12 cellular contexts compared by ENCODE assay signal in the genomic region with DNA sequence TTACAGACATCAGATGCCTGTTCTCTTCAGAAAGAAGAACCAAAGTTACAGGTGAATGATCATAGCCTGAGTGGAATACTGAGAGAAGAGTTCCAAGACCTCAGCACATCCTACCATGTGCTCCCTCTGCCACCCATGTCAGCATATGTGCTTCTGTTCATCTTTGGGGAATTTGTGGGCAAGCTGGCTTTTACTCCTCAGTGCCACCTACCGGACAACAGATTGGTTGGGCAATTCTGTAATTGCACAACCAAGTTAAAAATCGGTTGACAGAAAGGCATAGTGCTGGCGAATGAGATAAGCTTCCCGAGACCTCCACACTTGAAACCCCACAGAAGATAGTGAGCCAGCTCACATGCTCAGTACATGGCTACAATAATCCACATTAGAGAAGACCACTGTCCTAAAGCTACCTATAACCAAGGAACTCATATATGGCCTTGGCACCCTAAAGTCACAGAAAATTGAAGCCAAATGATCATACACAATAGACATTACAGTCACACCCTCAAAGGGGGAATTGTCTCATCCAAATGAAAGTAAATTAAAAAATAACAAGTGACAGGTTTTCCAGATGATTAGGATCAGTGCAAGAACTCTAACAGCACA.
DNase-seq lines count a peak whose midpoint lies in the region; ATAC-seq and TF ChIP-seq lines count a peak whose summit lies in the region.
"Had no signal": no experiment of that assay in that cellular context is flagged by ENCODE, and none has a peak within 500 bp of the region (broad histone marks: within the 10 kb centered on the region; RNA-seq: fewer than 3 reads in every experiment).

No MANE protein-coding gene starts in this region.

- H3K36me3 Mint-ChIP-seq in T-helper 17 cell (ENCODE audit: low read depth), result no peaks in the 10 kb centered on the region

- H2AFZ ChIP-seq in Karpas-422 (ENCODE audit: low read length), result no peak overlapping the region

- no peak overlapping the region for H3K27ac ChIP-seq in Karpas-422 (ENCODE audit: low read length)
- no peak overlapping the region for H3K27ac ChIP-seq in adrenal gland
- no peak overlapping the region for H3K27ac ChIP-seq in liver (ENCODE audit: low read depth in 1 of 2, low read length in 2 of 2)
- H3K27ac ChIP-seq: colonic mucosa had no signal

- H3K27ac Mint-ChIP-seq in T-helper 17 cell, result no peak overlapping the region
- H3K27ac Mint-ChIP-seq: HFFc6; stimulated activated naive CD8-positive, alpha-beta T cell treated with anti-CD3 and anti-CD28 coated beads, Interleukin-15, amount 100 ng/mL, for 72 hours had no signal

- no peaks in the 10 kb centered on the region for H3K4me1 Mint-ChIP-seq in T-helper 17 cell
- H3K4me1 Mint-ChIP-seq: stimulated activated naive CD8-positive, alpha-beta T cell treated with anti-CD3 and anti-CD28 coated beads, Interleukin-15, amount 100 ng/mL, for 72 hours had no signal

- no peaks in the 10 kb centered on the region for H3K27me3 ChIP-seq in Karpas-422 (ENCODE audit: low read length)
- H3K27me3 ChIP-seq in adrenal gland, result no peaks in the 10 kb centered on the region
- no peaks in the 10 kb centered on the region for H3K27me3 ChIP-seq in liver (ENCODE audit: control insufficient read depth in 4 of 4, insufficient read depth in 4 of 4, low read length in 3 of 4)
- H3K27me3 ChIP-seq: colonic mucosa had no signal

- H3K9me3 ChIP-seq in Karpas-422 (ENCODE audit: low read length) (peaks cover 35% of the 10 kb centered on the region), adrenal gland (replicated peaks in 1 of 3) (no peaks in the 10 kb centered on the region), liver (ENCODE audit: control insufficient read depth in 4 of 4, low read length in 3 of 4) (no peaks in the 10 kb centered on the region), T-helper 17 cell (ENCODE audit: control insufficient read depth, low read length, poor library complexity, severe bottlenecking) (peaks cover 4% of the 10 kb centered on the region)
- H3K9me3 ChIP-seq: colonic mucosa had no signal

- H4K20me1 ChIP-seq in Karpas-422 (ENCODE audit: insufficient read depth, low read depth, low read length), result no peaks in the 10 kb centered on the region

- intact Hi-C loops in adrenal gland (cut with DNase I), result no loop called here

- ATAC-seq in GM21390 (IDR thresholded peaks at IDR 0.05; ENCODE audit: unreplicated experiment) (no peak), HG03442 (IDR thresholded peaks at IDR 0.05; ENCODE audit: unreplicated experiment) (no peak), T-helper 17 cell (no peak)
- ATAC-seq: stimulated activated naive CD8-positive, alpha-beta T cell treated with anti-CD3 and anti-CD28 coated beads, Interleukin-15, amount 100 ng/mL, for 72 hours had no signal

- H3K9ac ChIP-seq in Karpas-422 (ENCODE audit: low read length), result no peak overlapping the region
- no peak overlapping the region for H3K9ac ChIP-seq in liver (ENCODE audit: low read depth in 1 of 2, low read length in 2 of 2)

- H3K4me2 ChIP-seq in Karpas-422 (ENCODE audit: low read depth, low read length, poor library complexity, severe bottlenecking), result no peak overlapping the region

- H3K27me3 Mint-ChIP-seq in T-helper 17 cell, result no peaks in the 10 kb centered on the region
- H3K27me3 Mint-ChIP-seq: stimulated activated naive CD8-positive, alpha-beta T cell treated with anti-CD3 and anti-CD28 coated beads, Interleukin-15, amount 100 ng/mL, for 72 hours had no signal

- no peak overlapping the region for H3K4me3 Mint-ChIP-seq in T-helper 17 cell
- H3K4me3 Mint-ChIP-seq: HFFc6; stimulated activated naive CD8-positive, alpha-beta T cell treated with anti-CD3 and anti-CD28 coated beads, Interleukin-15, amount 100 ng/mL, for 72 hours had no signal

- H3K36me3 ChIP-seq in Karpas-422 (ENCODE audit: insufficient read depth, low read length), result no peaks in the 10 kb centered on the region
- H3K36me3 ChIP-seq in adrenal gland (replicated peaks in 1 of 2), result no peaks in the 10 kb centered on the region
- no peaks in the 10 kb centered on the region for H3K36me3 ChIP-seq in liver (ENCODE audit: control insufficient read depth in 4 of 4, insufficient read depth in 3 of 4, low read depth in 1 of 4, low read length in 3 of 4)
- H3K36me3 ChIP-seq: colonic mucosa had no signal

- DNase-seq in GM12865 (ENCODE audit: low read depth) (peak; percentile 36), Karpas-422 (peak; percentile 62), adrenal gland (peak in 2 of 7 donors; percentile 6 to 24), T-helper 17 cell (no peak)
- no peak for DNase-seq in activated CD4-positive, CD25-positive, alpha-beta regulatory T cell (lab: John Stamatoyannopoulos, UW)
- DNase-seq: colonic mucosa; COR-L47; HFFc6; stimulated activated naive CD8-positive, alpha-beta T cell treated with anti-CD3 and anti-CD28 coated beads, Interleukin-15, amount 100 ng/mL, for 72 hours had no signal

- no peaks in the 10 kb centered on the region for H3K79me2 ChIP-seq in Karpas-422 (ENCODE audit: low read length)

- no peaks in the 10 kb centered on the region for H3K4me1 ChIP-seq in Karpas-422 (ENCODE audit: low read length)
- H3K4me1 ChIP-seq in adrenal gland (replicated peaks in 1 of 2), result no peaks in the 10 kb centered on the region
- H3K4me1 ChIP-seq in liver (ENCODE audit: control insufficient read depth in 4 of 4, insufficient read depth in 4 of 4, low read length in 3 of 4), result no peaks in the 10 kb centered on the region
- H3K4me1 ChIP-seq: colonic mucosa had no signal

- H3K4me3 ChIP-seq in GM12865 (ENCODE audit: low read depth, low read length), result no peak overlapping the region
- no peak overlapping the region for H3K4me3 ChIP-seq in Karpas-422 (ENCODE audit: low read length)
- H3K4me3 ChIP-seq in adrenal gland, result no peak overlapping the region
- no peak overlapping the region for H3K4me3 ChIP-seq in liver (ENCODE audit: low read depth in 1 of 3, low read length in 3 of 3)
- H3K4me3 ChIP-seq: colonic mucosa had no signal

- 67 to 84% (median 75%) methylated on average over 4 of the region's 4 CpGs for WGBS in adrenal gland, 4 donors
- WGBS in liver, result 34% methylated on average over 4 of the region's 4 CpGs

- TF ChIP-seq CTCF in GM12865 (IDR thresholded peaks at IDR 0.05; ENCODE audit: insufficient read depth, low read depth, low read length, missing control alignments) (peak; percentile 44), adrenal gland (IDR thresholded peaks at IDR 0.05) (peak in 5 of 6 experiments; percentile 12 to 33 (median 19)), liver (IDR thresholded peaks at IDR 0.05; ENCODE audit: low read depth, low read length, missing input control) (peak; percentile 19)

- peak; percentile 33 to 34 for TF ChIP-seq RAD21 in liver (IDR thresholded peaks at IDR 0.05)

- H3K9me2 ChIP-seq in Karpas-422 (replicated peaks; ENCODE audit: insufficient read depth, low read length), result no peaks in the 10 kb centered on the region

- TF ChIP-seq POLR2A in adrenal gland (IDR thresholded peaks at IDR 0.05), result no peak

TF ChIP-seq in liver, 16 proteins besides CTCF, POLR2A, EP300 and RAD21:
- TF ChIP-seq TAF1 (conservative IDR thresholded peaks at IDR 0.05) (no peak), NR2F2 (IDR thresholded peaks at IDR 0.05) (no peak), FOXA1 (IDR thresholded peaks at IDR 0.05) (no peak), EGR1 (IDR thresholded peaks at IDR 0.05; ENCODE audit: low read depth in 2 of 2) (no peak), RXRA (IDR thresholded peaks at IDR 0.05) (no peak), JUND (IDR thresholded peaks at IDR 0.05) (no peak), FOXA2 (IDR thresholded peaks at IDR 0.05) (no peak), HNF4A (conservative IDR thresholded peaks at IDR 0.05) (no peak)
- TF ChIP-seq, protein P1, sequence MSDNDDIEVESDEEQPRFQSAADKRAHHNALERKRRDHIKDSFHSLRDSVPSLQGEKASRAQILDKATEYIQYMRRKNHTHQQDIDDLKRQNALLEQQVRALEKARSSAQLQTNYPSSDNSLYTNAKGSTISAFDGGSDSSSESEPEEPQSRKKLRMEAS (IDR thresholded peaks at IDR 0.05), result no peak
- TF ChIP-seq, protein P2, sequence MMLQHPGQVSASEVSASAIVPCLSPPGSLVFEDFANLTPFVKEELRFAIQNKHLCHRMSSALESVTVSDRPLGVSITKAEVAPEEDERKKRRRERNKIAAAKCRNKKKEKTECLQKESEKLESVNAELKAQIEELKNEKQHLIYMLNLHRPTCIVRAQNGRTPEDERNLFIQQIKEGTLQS (IDR thresholded peaks at IDR 0.05), result no peak
- TF ChIP-seq, protein P3, sequence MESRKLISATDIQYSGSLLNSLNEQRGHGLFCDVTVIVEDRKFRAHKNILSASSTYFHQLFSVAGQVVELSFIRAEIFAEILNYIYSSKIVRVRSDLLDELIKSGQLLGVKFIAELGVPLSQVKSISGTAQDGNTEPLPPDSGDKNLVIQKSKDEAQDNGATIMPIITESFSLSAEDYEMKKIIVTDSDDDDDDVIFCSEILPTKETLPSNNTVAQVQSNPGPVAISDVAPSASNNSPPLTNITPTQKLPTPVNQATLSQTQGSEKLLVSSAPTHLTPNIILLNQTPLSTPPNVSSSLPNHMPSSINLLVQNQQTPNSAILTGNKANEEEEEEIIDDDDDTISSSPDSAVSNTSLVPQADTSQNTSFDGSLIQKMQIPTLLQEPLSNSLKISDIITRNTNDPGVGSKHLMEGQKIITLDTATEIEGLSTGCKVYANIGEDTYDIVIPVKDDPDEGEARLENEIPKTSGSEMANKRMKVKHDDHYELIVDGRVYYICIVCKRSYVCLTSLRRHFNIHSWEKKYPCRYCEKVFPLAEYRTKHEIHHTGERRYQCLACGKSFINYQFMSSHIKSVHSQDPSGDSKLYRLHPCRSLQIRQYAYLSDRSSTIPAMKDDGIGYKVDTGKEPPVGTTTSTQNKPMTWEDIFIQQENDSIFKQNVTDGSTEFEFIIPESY (IDR thresholded peaks at IDR 0.05), result no peak

Comparison
In these comparisons a context has a peak if more than half of its experiments do, and no peak if none do; other contexts are left out.
1. DNase-seq: peak in GM12865 (single experiment) and Karpas-422 (single experiment); none in activated CD4-positive, CD25-positive, alpha-beta regulatory T cell (0 of 4) and T-helper 17 cell (0 of 3).
2. Peak in every context shown above with its lines, with median percentiles within 50 percentile points of each other: CTCF ChIP-seq.